Comparison of ENCODE assay signal across 1 cellular context in genomic region chr9:108743426-108743825, GRCh38.
TF ChIP-seq lines count a peak whose summit lies in the region.

No MANE protein-coding gene starts in this region.

TF ChIP-seq in WTC11, 78 proteins besides CTCF, POLR2A, EP300 and RAD21 (continued from another document):
- TF ChIP-seq, protein P1, sequence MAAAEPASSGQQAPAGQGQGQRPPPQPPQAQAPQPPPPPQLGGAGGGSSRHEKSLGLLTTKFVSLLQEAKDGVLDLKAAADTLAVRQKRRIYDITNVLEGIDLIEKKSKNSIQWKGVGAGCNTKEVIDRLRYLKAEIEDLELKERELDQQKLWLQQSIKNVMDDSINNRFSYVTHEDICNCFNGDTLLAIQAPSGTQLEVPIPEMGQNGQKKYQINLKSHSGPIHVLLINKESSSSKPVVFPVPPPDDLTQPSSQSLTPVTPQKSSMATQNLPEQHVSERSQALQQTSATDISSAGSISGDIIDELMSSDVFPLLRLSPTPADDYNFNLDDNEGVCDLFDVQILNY (CRISPR knock-in tag; IDR thresholded peaks at IDR 0.05): no peak
- TF ChIP-seq, protein P2, sequence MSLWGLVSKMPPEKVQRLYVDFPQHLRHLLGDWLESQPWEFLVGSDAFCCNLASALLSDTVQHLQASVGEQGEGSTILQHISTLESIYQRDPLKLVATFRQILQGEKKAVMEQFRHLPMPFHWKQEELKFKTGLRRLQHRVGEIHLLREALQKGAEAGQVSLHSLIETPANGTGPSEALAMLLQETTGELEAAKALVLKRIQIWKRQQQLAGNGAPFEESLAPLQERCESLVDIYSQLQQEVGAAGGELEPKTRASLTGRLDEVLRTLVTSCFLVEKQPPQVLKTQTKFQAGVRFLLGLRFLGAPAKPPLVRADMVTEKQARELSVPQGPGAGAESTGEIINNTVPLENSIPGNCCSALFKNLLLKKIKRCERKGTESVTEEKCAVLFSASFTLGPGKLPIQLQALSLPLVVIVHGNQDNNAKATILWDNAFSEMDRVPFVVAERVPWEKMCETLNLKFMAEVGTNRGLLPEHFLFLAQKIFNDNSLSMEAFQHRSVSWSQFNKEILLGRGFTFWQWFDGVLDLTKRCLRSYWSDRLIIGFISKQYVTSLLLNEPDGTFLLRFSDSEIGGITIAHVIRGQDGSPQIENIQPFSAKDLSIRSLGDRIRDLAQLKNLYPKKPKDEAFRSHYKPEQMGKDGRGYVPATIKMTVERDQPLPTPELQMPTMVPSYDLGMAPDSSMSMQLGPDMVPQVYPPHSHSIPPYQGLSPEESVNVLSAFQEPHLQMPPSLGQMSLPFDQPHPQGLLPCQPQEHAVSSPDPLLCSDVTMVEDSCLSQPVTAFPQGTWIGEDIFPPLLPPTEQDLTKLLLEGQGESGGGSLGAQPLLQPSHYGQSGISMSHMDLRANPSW (CRISPR knock-in tag; conservative IDR thresholded peaks at IDR 0.05; ENCODE audit: low read depth): no peak
- TF ChIP-seq ZNF138 (CRISPR knock-in tag; conservative IDR thresholded peaks at IDR 0.05): no peak
- no peak for TF ChIP-seq CREB1 (CRISPR knock-in tag; IDR thresholded peaks at IDR 0.05)
- TF ChIP-seq RELA (CRISPR knock-in tag; IDR thresholded peaks at IDR 0.05; ENCODE audit: borderline replicate concordance): no peak
- no peak for TF ChIP-seq ZNF219 (CRISPR knock-in tag; IDR thresholded peaks at IDR 0.05; ENCODE audit: borderline replicate concordance)
- TF ChIP-seq TP53 (CRISPR knock-in tag; IDR thresholded peaks at IDR 0.05): no peak
- TF ChIP-seq JUN (CRISPR knock-in tag; IDR thresholded peaks at IDR 0.05): no peak
- no peak for TF ChIP-seq ELF4 (CRISPR knock-in tag; IDR thresholded peaks at IDR 0.05; ENCODE audit: low read depth)
- no peak for TF ChIP-seq ZNF317 (CRISPR knock-in tag; IDR thresholded peaks at IDR 0.05; ENCODE audit: borderline replicate concordance, low read depth)
- no peak for TF ChIP-seq ZNF532 (CRISPR knock-in tag; IDR thresholded peaks at IDR 0.05; ENCODE audit: borderline replicate concordance)
- TF ChIP-seq SP1 (CRISPR knock-in tag; conservative IDR thresholded peaks at IDR 0.05): no peak
- TF ChIP-seq NFYB (CRISPR knock-in tag; conservative IDR thresholded peaks at IDR 0.05; ENCODE audit: low read depth): no peak
- TF ChIP-seq ETV6 (CRISPR knock-in tag; IDR thresholded peaks at IDR 0.05): no peak
